Comparison of ENCODE assay signal across 8 cellular contexts in the genomic region with DNA sequence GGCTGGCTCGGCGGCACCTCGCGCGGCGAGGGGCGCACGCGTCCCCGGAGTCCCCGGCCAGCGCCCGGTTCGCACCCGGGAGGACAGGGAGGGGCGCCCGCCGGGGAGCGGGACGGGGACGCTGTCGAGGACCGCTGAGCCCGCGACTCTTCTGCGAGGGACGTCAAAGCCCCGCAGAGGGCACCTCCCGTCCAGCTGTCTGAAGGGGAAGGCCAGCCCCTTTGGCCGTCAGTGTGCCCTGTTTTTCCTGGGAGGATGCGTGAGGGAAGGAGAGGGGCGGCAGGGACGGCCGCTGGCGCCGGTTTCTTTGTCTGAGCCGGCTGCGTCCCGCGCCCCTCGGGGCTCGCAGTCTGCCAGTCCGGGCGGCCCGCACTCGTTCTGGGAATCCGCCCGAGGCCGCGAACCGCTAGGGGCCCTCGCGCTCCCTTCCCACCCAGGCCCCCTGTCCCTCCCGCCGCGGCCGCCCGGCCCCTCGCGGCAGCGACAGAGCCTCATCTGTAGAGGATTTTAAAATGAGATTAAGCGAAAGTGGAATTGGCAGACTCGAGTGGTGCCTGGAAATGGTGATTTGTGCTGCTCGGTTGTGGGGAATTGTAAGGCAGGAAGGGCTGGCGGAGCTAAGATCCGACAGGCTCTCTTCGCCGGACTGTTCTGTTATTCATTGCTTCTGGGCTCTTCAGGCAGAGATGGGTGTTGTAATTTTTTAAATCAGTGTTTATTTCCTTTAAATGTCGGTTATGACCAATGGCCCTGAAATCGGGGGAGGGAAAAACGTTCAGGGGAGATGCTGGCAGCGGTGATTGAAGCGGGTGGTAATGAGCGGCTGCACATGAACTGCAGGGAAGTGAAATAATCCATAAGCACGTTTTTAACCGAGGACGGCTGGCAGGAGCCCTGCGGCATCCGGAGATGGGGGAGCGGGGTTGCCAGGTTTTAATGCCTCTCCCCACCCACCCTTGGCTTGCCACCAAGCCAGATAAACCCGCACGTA. TPM values are rescaled to one million over a fixed set of nuclear protein-coding genes. Genes with fewer than 3 reads are reported as not detected.
A peak's percentile ranks its signal among the peaks of the same experiment; 100 is the strongest.
DNase-seq lines count a peak whose midpoint lies in the region; ATAC-seq and TF ChIP-seq lines count a peak whose summit lies in the region.

No MANE protein-coding gene starts in this region.

- DNase-seq in COLO668 (lab: John Stamatoyannopoulos, UW; ENCODE audit: unreplicated experiment) (peak; percentile 72), HUDEP-2 (lab: John Stamatoyannopoulos, UW; ENCODE audit: unreplicated experiment in 76 of 76) (peak in 72 of 76 experiments; percentile 21 to 85 (median 65)), SK-MEL-5 (ENCODE audit: low read depth, low spot score) (peak; percentile 20), fibroblast of mammary gland (ENCODE audit: low read depth) (peak; percentile 38), neuronal stem cell (ENCODE audit: low spot score) (peak; percentile 51), GF-D8 (lab: John Stamatoyannopoulos, UW) (no peak), GM19238 (ENCODE audit: insufficient read length, low spot score) (no peak)

- no peak overlapping the region for H3K14ac ChIP-seq in neuronal stem cell (ENCODE audit: low read length)

- no peak for TF ChIP-seq CTCF in fibroblast of mammary gland (conservative IDR thresholded peaks at IDR 0.05; ENCODE audit: control insufficient read depth, insufficient read depth, low read depth, low read length)

- H3K4ac ChIP-seq in neuronal stem cell (ENCODE audit: low read length) = no peak overlapping the region

- no peak overlapping the region for H4K8ac ChIP-seq in neuronal stem cell (ENCODE audit: low read depth, low read length)

- no peak overlapping the region for H3K9ac ChIP-seq in neuronal stem cell (ENCODE audit: low read depth, low read length, poor library complexity)

- no CpG with 5 or more reads among the region's 82 CpGs for WGBS in neuronal stem cell (ENCODE audit: extremely low coverage in 2 of 2, insufficient read length in 2 of 2, insufficient replicate concordance in 1 of 2), 2 donors

- H3K27ac ChIP-seq in neuronal stem cell (replicated peaks; ENCODE audit: low read length) = no peak overlapping the region

- H3K27me3 ChIP-seq in neuronal stem cell (ENCODE audit: control insufficient read depth in 3 of 3, insufficient read depth in 3 of 3, low read depth in 1 of 3, low read length in 3 of 3) = peaks cover 3 to 70% (median 31%) of the 10 kb centered on the region in 3 experiments

- no peak overlapping the region for H2BK5ac ChIP-seq in neuronal stem cell (ENCODE audit: low read length)

- no peak overlapping the region for H2BK120ac ChIP-seq in neuronal stem cell (ENCODE audit: low read depth, low read length)

- no peak overlapping the region for H2BK12ac ChIP-seq in neuronal stem cell (ENCODE audit: low read length)

- in situ Hi-C loops in SK-MEL-5 (cut with HindIII; ENCODE audit: low pct_unique_long_range_greater_than_20kb, low sequenced_read_pairs) = no loop called here

- no peak overlapping the region for H2BK15ac ChIP-seq in neuronal stem cell (ENCODE audit: low read length)

- peak overlapping the region; percentile 44 for H3K18ac ChIP-seq in neuronal stem cell (ENCODE audit: low read length)

- peak overlapping the region; percentile 5 for H3K23ac ChIP-seq in neuronal stem cell (ENCODE audit: low read depth, low read length, poor library complexity)

- H3K4me1 ChIP-seq in neuronal stem cell (ENCODE audit: control insufficient read depth in 2 of 2, insufficient read depth in 1 of 2, low read depth in 1 of 2, low read length in 2 of 2) = peaks cover 0 to 4% of the 10 kb centered on the region in 2 donors

- no peaks in the 10 kb centered on the region for H3K79me1 ChIP-seq in neuronal stem cell (ENCODE audit: low read depth, low read length)

- no peaks in the 10 kb centered on the region for H3K36me3 ChIP-seq in neuronal stem cell (replicated peaks in 1 of 2; ENCODE audit: control insufficient read depth in 2 of 2, insufficient read depth in 2 of 2, low read length in 2 of 2)

- ATAC-seq in GM21529 (IDR thresholded peaks at IDR 0.05; ENCODE audit: unreplicated experiment) = no peak

- H2AK5ac ChIP-seq in neuronal stem cell (ENCODE audit: low read depth, low read length) = no peak overlapping the region

- H3K9me3 ChIP-seq in neuronal stem cell (replicated peaks in 1 of 2; ENCODE audit: control insufficient read depth in 2 of 2, insufficient read depth in 1 of 2, low read depth in 1 of 2, low read length in 2 of 2) = no peaks in the 10 kb centered on the region

- H3K4me3 ChIP-seq in fibroblast of mammary gland (ENCODE audit: control insufficient read depth, low read depth, low read length) (peak overlapping the region; percentile 46), neuronal stem cell (ENCODE audit: low read length in 2 of 2) (peak overlapping the region; percentile 21 to 76)

- H2AFZ ChIP-seq in neuronal stem cell (ENCODE audit: low read length) = peak overlapping the region; percentile 88

- H4K91ac ChIP-seq in neuronal stem cell (ENCODE audit: low read depth, low read length, poor library complexity) = no peak overlapping the region

- H3K4me2 ChIP-seq in neuronal stem cell (ENCODE audit: insufficient read depth, low read length, poor library complexity, severe bottlenecking) = peak overlapping the region; percentile 93

RNA-seq across cellular contexts. Expression of a gene that starts 0.6 kb away (rescaled TPM):
- 5.1 and 6.6 TPM in 2 replicates for total RNA-seq in SK-MEL-5 (2014; rRNA removed; shearing (Covaris generic))
- polyA plus RNA-seq in SK-MEL-5 (2015; cell fraction: cytosol; rRNA removed) = 2.7 and 4.5 TPM in 2 replicates
- polyA plus RNA-seq in SK-MEL-5 (2015; cell fraction: nucleus; rRNA removed) = 0.38 and 0.80 TPM in 2 replicates
- polyA plus RNA-seq in neuronal stem cell (2013, experiment 1 of 2) = 0.10 TPM
- 0.07 TPM for polyA plus RNA-seq in neuronal stem cell (2013, experiment 2 of 2)

Comparison
In these comparisons a context has a peak if more than half of its experiments do, and no peak if none do; other contexts are left out.
1. DNase-seq: peak in COLO668 (single experiment), HUDEP-2 (72 of 76), SK-MEL-5 (single experiment), fibroblast of mammary gland (single experiment) and neuronal stem cell (single experiment); none in GF-D8 (single experiment) and GM19238 (single experiment).